ENCODE assay signal across 16 cellular contexts in genomic region chr6:63783096-63783495, GRCh38.
DNase-seq lines count a peak whose midpoint lies in the region; ATAC-seq and TF ChIP-seq lines count a peak whose summit lies in the region.
"Had no signal": no experiment of that assay in that cellular context is flagged by ENCODE, and none has a peak within 500 bp of the region (broad histone marks: within the 10 kb centered on the region; RNA-seq: fewer than 3 reads in every experiment).

No MANE protein-coding gene starts in this region.

- no peaks in the 10 kb centered on the region for H3K9me3 ChIP-seq in colonic mucosa
- peaks cover 0 to 9% (median 2%) of the 10 kb centered on the region in 4 donors for H3K9me3 ChIP-seq in stomach
- H3K9me3 ChIP-seq: Caco-2 had no signal

- peak; percentile 41 for DNase-seq in LNCaP clone FGC (ENCODE audit: low read depth)
- DNase-seq in colonic mucosa: peak; percentile 23
- peak; percentile 70 for DNase-seq in stomach
- DNase-seq in stimulated activated CD4-positive, alpha-beta T cell treated with anti-CD3 and anti-CD28 coated beads, Interleukin-2, amount 100 ng/mL, for 24 hours: no peak
- no peak for DNase-seq in SKM-1 (lab: John Stamatoyannopoulos, UW; ENCODE audit: unreplicated experiment)
- DNase-seq: Caco-2, DMS79 treated with DMSO at 0.1 percent for 48 hours, GOT3, Kasumi-1, NCI-H187, NCI-H345, NCI-H526 treated with DMSO at 0.1 percent for 48 hours, PC-3 had no signal

- no peak overlapping the region for H3K4me3 ChIP-seq in LNCaP clone FGC (ENCODE audit: low read depth, low read length)
- H3K4me3 ChIP-seq in colonic mucosa: no peak overlapping the region
- no peak overlapping the region for H3K4me3 ChIP-seq in stomach

- TF ChIP-seq CTCF in LNCaP clone FGC (IDR thresholded peaks at IDR 0.05; ENCODE audit: control insufficient read depth, extremely low read depth, insufficient read depth) (no peak), colonic mucosa (IDR thresholded peaks at IDR 0.05) (no peak), stomach (IDR thresholded peaks at IDR 0.05) (no peak)

- WGBS in stomach, 5 donors: 34 to 53% (median 37%) methylated on average over 1 of the region's 1 CpG

- intact Hi-C loops in colonic mucosa (cut with DNase I): no loop called here
- intact Hi-C loops in stomach (cut with DNase I; ENCODE audit: low total_unique reads): no loop called here

- H3K9ac ChIP-seq in colonic mucosa (ENCODE audit: low read depth in 2 of 2, low read length in 2 of 2): no peak overlapping the region

- H3K27me3 ChIP-seq in colonic mucosa (no peaks in the 10 kb centered on the region), stomach (no peaks in the 10 kb centered on the region)

- TF ChIP-seq POLR2A in stomach (IDR thresholded peaks at IDR 0.05): no peak

- H3K36me3 ChIP-seq in colonic mucosa (no peaks in the 10 kb centered on the region), stomach (no peaks in the 10 kb centered on the region)

- ATAC-seq in GM19351 (IDR thresholded peaks at IDR 0.05; ENCODE audit: unreplicated experiment): peak; percentile 39
- ATAC-seq in HG03039 (IDR thresholded peaks at IDR 0.05; ENCODE audit: unreplicated experiment): no peak
- ATAC-seq: PC-3 had no signal

- H3K27ac ChIP-seq in colonic mucosa (no peak overlapping the region), stomach (peak overlapping the region in 4 of 5 donors; percentile 52 to 77 (median 60))
- H3K27ac ChIP-seq: RWPE1 had no signal

- no peak for TF ChIP-seq EP300 in stomach (IDR thresholded peaks at IDR 0.05)

- H3K4me1 ChIP-seq in colonic mucosa: no peaks in the 10 kb centered on the region
- peaks cover 0 to 7% (median 5%) of the 10 kb centered on the region in 4 donors for H3K4me1 ChIP-seq in stomach
- H3K4me1 ChIP-seq: Caco-2 had no signal

Comparison
In these comparisons a context has a peak if more than half of its experiments do, and no peak if none do; other contexts are left out.
1. DNase-seq: peak in LNCaP clone FGC (single experiment), colonic mucosa (single experiment) and stomach (single experiment); none in stimulated activated CD4-positive, alpha-beta T cell treated with anti-CD3 and anti-CD28 coated beads, Interleukin-2, amount 100 ng/mL, for 24 hours (0 of 2) and SKM-1 (single experiment).